ENCODE assay signal across 2 cellular contexts in the genomic region with DNA sequence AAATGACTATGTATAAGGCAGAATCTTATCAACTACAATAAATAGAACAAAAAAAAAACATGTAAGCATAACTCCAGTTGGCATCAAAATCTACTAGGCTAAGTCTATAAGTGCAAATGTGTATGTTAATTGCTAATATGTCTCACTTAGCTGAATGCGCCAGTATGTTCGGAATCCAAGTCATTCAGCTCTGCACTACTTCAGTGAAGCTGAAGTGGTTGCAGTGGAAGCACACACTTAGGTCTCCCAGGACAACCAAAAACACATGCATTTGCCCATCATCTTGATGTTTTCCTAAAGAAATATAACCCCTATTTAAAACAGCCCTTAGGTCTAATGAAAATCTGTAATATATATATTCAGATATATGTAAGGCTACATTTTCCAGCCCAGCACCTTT.
TF ChIP-seq lines count a peak whose summit lies in the region.

No MANE protein-coding gene starts in this region.

TF ChIP-seq in GM23338, 12 proteins besides CTCF, POLR2A, EP300 and RAD21 (continued from another document and continues in another):
- TF ChIP-seq, protein P1, sequence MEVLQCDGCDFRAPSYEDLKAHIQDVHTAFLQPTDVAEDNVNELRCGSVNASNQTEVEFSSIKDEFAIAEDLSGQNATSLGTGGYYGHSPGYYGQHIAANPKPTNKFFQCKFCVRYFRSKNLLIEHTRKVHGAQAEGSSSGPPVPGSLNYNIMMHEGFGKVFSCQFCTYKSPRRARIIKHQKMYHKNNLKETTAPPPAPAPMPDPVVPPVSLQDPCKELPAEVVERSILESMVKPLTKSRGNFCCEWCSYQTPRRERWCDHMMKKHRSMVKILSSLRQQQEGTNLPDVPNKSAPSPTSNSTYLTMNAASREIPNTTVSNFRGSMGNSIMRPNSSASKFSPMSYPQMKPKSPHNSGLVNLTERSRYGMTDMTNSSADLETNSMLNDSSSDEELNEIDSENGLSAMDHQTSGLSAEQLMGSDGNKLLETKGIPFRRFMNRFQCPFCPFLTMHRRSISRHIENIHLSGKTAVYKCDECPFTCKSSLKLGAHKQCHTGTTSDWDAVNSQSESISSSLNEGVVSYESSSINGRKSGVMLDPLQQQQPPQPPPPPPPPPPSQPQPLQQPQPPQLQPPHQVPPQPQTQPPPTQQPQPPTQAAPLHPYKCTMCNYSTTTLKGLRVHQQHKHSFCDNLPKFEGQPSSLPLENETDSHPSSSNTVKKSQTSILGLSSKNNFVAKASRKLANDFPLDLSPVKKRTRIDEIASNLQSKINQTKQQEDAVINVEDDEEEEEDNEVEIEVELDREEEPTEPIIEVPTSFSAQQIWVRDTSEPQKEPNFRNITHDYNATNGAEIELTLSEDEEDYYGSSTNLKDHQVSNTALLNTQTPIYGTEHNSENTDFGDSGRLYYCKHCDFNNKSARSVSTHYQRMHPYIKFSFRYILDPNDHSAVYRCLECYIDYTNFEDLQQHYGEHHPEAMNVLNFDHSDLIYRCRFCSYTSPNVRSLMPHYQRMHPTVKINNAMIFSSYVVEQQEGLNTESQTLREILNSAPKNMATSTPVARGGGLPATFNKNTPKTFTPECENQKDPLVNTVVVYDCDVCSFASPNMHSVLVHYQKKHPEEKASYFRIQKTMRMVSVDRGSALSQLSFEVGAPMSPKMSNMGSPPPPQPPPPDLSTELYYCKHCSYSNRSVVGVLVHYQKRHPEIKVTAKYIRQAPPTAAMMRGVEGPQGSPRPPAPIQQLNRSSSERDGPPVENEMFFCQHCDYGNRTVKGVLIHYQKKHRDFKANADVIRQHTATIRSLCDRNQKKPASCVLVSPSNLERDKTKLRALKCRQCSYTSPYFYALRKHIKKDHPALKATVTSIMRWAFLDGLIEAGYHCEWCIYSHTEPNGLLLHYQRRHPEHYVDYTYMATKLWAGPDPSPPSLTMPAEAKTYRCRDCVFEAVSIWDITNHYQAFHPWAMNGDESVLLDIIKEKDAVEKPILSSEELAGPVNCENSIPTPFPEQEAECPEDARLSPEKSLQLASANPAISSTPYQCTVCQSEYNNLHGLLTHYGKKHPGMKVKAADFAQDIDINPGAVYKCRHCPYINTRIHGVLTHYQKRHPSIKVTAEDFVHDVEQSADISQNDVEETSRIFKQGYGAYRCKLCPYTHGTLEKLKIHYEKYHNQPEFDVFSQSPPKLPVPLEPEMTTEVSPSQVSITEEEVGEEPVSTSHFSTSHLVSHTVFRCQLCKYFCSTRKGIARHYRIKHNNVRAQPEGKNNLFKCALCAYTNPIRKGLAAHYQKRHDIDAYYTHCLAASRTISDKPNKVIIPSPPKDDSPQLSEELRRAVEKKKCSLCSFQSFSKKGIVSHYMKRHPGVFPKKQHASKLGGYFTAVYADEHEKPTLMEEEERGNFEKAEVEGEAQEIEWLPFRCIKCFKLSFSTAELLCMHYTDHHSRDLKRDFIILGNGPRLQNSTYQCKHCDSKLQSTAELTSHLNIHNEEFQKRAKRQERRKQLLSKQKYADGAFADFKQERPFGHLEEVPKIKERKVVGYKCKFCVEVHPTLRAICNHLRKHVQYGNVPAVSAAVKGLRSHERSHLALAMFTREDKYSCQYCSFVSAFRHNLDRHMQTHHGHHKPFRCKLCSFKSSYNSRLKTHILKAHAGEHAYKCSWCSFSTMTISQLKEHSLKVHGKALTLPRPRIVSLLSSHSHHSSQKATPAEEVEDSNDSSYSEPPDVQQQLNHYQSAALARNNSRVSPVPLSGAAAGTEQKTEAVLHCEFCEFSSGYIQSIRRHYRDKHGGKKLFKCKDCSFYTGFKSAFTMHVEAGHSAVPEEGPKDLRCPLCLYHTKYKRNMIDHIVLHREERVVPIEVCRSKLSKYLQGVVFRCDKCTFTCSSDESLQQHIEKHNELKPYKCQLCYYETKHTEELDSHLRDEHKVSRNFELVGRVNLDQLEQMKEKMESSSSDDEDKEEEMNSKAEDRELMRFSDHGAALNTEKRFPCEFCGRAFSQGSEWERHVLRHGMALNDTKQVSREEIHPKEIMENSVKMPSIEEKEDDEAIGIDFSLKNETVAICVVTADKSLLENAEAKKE (CRISPR knock-in tag; IDR thresholded peaks at IDR 0.05), result no peak
- TF ChIP-seq EZH2phosphoT487 (IDR thresholded peaks at IDR 0.05; ENCODE audit: unreplicated experiment) (no peak), ZNF331 (CRISPR knock-in tag; IDR thresholded peaks at IDR 0.05; ENCODE audit: low read depth) (no peak), ZNF114 (CRISPR knock-in tag; IDR thresholded peaks at IDR 0.05) (no peak), ETS1 (IDR thresholded peaks at IDR 0.05) (no peak), NANOG (IDR thresholded peaks at IDR 0.05; ENCODE audit: borderline replicate concordance) (no peak), STAT1 (IDR thresholded peaks at IDR 0.05; ENCODE audit: unreplicated experiment) (no peak), CREB1 (CRISPR knock-in tag; IDR thresholded peaks at IDR 0.05; ENCODE audit: low read depth) (no peak), JUNB (IDR thresholded peaks at IDR 0.05; ENCODE audit: unreplicated experiment) (no peak), REST (IDR thresholded peaks at IDR 0.05; ENCODE audit: unreplicated experiment) (no peak)

TF ChIP-seq in SK-N-SH, 30 proteins besides CTCF, POLR2A, EP300 and RAD21 (continued from another document):
- TF ChIP-seq, protein P2, sequence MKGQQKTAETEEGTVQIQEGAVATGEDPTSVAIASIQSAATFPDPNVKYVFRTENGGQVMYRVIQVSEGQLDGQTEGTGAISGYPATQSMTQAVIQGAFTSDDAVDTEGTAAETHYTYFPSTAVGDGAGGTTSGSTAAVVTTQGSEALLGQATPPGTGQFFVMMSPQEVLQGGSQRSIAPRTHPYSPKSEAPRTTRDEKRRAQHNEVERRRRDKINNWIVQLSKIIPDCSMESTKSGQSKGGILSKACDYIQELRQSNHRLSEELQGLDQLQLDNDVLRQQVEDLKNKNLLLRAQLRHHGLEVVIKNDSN (IDR thresholded peaks at IDR 0.05; ENCODE audit: borderline replicate concordance, low read depth), result no peak
- no peak for TF ChIP-seq MXI1 (IDR thresholded peaks at IDR 0.05; ENCODE audit: low read depth, low read length)
- TF ChIP-seq TEAD4 (IDR thresholded peaks at IDR 0.05; ENCODE audit: borderline replicate concordance, insufficient read depth), result no peak
- no peak for TF ChIP-seq GATA2 (CRISPR knock-in tag; IDR thresholded peaks at IDR 0.05)
- TF ChIP-seq MAX (IDR thresholded peaks at IDR 0.05; ENCODE audit: low read depth), result no peak
- TF ChIP-seq RXRA (IDR thresholded peaks at IDR 0.05; ENCODE audit: borderline replicate concordance, low read depth), result no peak
- no peak for TF ChIP-seq SIN3A (IDR thresholded peaks at IDR 0.05; ENCODE audit: borderline replicate concordance, low read depth, low read length)
- TF ChIP-seq MEF2A (IDR thresholded peaks at IDR 0.05; ENCODE audit: borderline replicate concordance, low read depth), result no peak
